9 cellular contexts compared by ENCODE assay signal in the genomic region with DNA sequence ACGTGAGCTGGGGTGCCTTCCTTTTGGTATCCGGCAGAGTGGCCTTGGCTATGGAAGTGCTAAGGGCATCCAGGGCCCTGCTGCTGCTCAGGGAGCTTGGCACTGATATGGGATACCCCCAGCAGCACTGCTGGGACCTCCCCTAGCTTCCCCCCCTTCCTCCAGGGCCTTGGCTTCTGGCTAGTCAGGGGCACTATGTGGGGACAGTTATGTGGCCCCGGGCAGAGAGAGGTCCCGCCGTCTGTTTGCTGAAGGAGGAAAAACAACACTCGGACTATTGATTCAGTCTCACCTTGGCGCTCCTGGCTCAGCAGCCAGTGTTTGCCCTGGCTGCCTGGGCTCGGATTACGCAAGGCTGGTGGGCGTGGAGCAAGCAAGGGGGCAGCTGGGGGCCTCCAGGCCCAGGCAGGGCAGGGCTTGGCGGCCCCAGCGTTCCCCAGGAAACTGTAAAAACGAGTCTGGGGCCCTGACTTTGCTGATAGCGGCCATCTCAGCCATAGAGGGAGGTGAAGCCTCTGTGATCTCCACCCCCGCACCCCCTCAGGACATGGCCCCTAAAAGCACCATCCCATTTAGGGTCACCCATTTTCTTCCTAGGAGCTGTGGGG. TPM values are rescaled to one million over a fixed set of nuclear protein-coding genes. Genes with fewer than 3 reads are reported as not detected.
A peak's percentile ranks its signal among the peaks of the same experiment; 100 is the strongest.
DNase-seq lines count a peak whose midpoint lies in the region; ATAC-seq, FAIRE-seq and TF ChIP-seq lines count a peak whose summit lies in the region.
"Had no signal": no experiment of that assay in that cellular context is flagged by ENCODE, and none has a peak within 500 bp of the region (broad histone marks: within the 10 kb centered on the region; RNA-seq: fewer than 3 reads in every experiment).

No MANE protein-coding gene starts in this region.

- ATAC-seq in GM21390 (IDR thresholded peaks at IDR 0.05; ENCODE audit: unreplicated experiment), result no peak
- ATAC-seq in GM18873 (IDR thresholded peaks at IDR 0.05; ENCODE audit: low FRiP score, unreplicated experiment), result no peak
- ATAC-seq in HG03175 (IDR thresholded peaks at IDR 0.05; ENCODE audit: unreplicated experiment), result no peak

- no peak overlapping the region for H4K8ac ChIP-seq in mesenchymal stem cell (ENCODE audit: low read length)

- peaks cover 60% of the 10 kb centered on the region for H3K79me2 ChIP-seq in astrocyte (ENCODE audit: insufficient read depth, low read length)

- peak overlapping the region; percentile 97 for H3K27ac Mint-ChIP-seq in astrocyte (ENCODE audit: unreplicated experiment)

- in situ Hi-C loops in KBM-7 (cut with MboI; ENCODE audit: low pct_unique_long_range_greater_than_20kb, low sequenced_read_pairs), result no loop called here

- peak overlapping the region in 1 of 2 experiments; percentile 21 for H2BK12ac ChIP-seq in mesenchymal stem cell (ENCODE audit: low read length in 2 of 2)

- H3K27ac ChIP-seq in BLaER1, result 0 out of 2 replicates have a peak overlapping the region, but pooled peaks have one; percentile 6
- H3K27ac ChIP-seq in astrocyte (ENCODE audit: low read depth, low read length), result peak overlapping the region; percentile 95
- H3K27ac ChIP-seq in mesenchymal stem cell (ENCODE audit: low read length, poor library complexity, severe bottlenecking), result peak overlapping the region; percentile 9

- H3K4me1 Mint-ChIP-seq in astrocyte (ENCODE audit: low read depth, unreplicated experiment), result peaks cover 25% of the 10 kb centered on the region

- H3K4ac ChIP-seq in mesenchymal stem cell (ENCODE audit: low read depth in 1 of 2, low read length in 2 of 2), result peak overlapping the region in 1 of 2 experiments; percentile 2

- peak overlapping the region; percentile 99 for H3K4me2 ChIP-seq in BLaER1
- H3K4me2 ChIP-seq in astrocyte (ENCODE audit: low read length), result peak overlapping the region; percentile 99
- H3K4me2 ChIP-seq in mesenchymal stem cell (ENCODE audit: low read length, poor library complexity, severe bottlenecking), result no peak overlapping the region

- DNase-seq in KBM-7 (peak; percentile 45), astrocyte (ENCODE audit: low read depth) (no peak), mesenchymal stem cell (peak; percentile 33), glomerular visceral epithelial cell (ENCODE audit: extremely low spot score) (no peak)
- DNase-seq: NCI-H1694 had no signal

- H3K4me1 ChIP-seq in BLaER1 (peaks cover 53% of the 10 kb centered on the region), astrocyte (ENCODE audit: insufficient read depth, low read length) (peaks cover 45% of the 10 kb centered on the region), mesenchymal stem cell (ENCODE audit: control insufficient read depth, insufficient read depth, low read depth, low read length) (peaks cover 32% of the 10 kb centered on the region)

- FAIRE-seq in astrocyte (lab: Jason Lieb, UNC), result no peak

- H3K27me3 Mint-ChIP-seq in astrocyte (ENCODE audit: low read depth, unreplicated experiment), result no peaks in the 10 kb centered on the region

- peak overlapping the region; percentile 62 for H2BK15ac ChIP-seq in mesenchymal stem cell (ENCODE audit: low read depth, poor library complexity, severe bottlenecking)

- WGBS in mesenchymal stem cell, result 49% methylated on average over 15 of the region's 15 CpGs

- H2BK120ac ChIP-seq in mesenchymal stem cell (ENCODE audit: low read depth, low read length), result peak overlapping the region; percentile 24

- peaks cover 38% of the 10 kb centered on the region for H3K36me3 ChIP-seq in BLaER1
- peaks cover 18% of the 10 kb centered on the region for H3K36me3 ChIP-seq in astrocyte (ENCODE audit: insufficient read depth, low read length)
- peaks cover 36 to 41% of the 10 kb centered on the region in 2 experiments for H3K36me3 ChIP-seq in mesenchymal stem cell (ENCODE audit: control insufficient read depth in 1 of 2, insufficient read depth in 2 of 2, low read depth in 1 of 2, low read length in 2 of 2)

- no peak overlapping the region for H2BK5ac ChIP-seq in mesenchymal stem cell (ENCODE audit: low read depth, low read length, poor library complexity, severe bottlenecking)

- H2AFZ ChIP-seq in astrocyte (ENCODE audit: low read depth, low read length) (no peak overlapping the region), mesenchymal stem cell (ENCODE audit: low read depth, low read length) (no peak overlapping the region)

- H3K23ac ChIP-seq in mesenchymal stem cell (ENCODE audit: low read length in 2 of 2), result no peak overlapping the region

- peaks cover 14% of the 10 kb centered on the region for H3K36me3 Mint-ChIP-seq in astrocyte (ENCODE audit: low read depth, unreplicated experiment)

- no peaks in the 10 kb centered on the region for H3K27me3 ChIP-seq in BLaER1
- H3K27me3 ChIP-seq in astrocyte (ENCODE audit: insufficient read depth, low read length), result no peaks in the 10 kb centered on the region
- no peaks in the 10 kb centered on the region for H3K27me3 ChIP-seq in mesenchymal stem cell (ENCODE audit: control insufficient read depth in 1 of 2, insufficient read depth in 1 of 2, low read length in 2 of 2)

- TF ChIP-seq CTCF in astrocyte (IDR thresholded peaks at IDR 0.05; ENCODE audit: insufficient read depth, low read depth, low read length), result no peak

- H3K79me1 ChIP-seq in mesenchymal stem cell (replicated peaks; ENCODE audit: low read length, poor library complexity, severe bottlenecking), result peaks cover 20% of the 10 kb centered on the region

- H3K18ac ChIP-seq in mesenchymal stem cell (ENCODE audit: low read depth in 1 of 2, low read length in 2 of 2), result peak overlapping the region; percentile 1 to 58

- H3K4me3 ChIP-seq in BLaER1 (no peak overlapping the region), astrocyte (ENCODE audit: insufficient read depth, low read depth, low read length) (peak overlapping the region; percentile 77), mesenchymal stem cell (ENCODE audit: insufficient read depth in 1 of 2, low read depth in 1 of 2, low read length in 2 of 2) (peak overlapping the region in 1 of 2 experiments; percentile 41)

- H3K4me3 Mint-ChIP-seq in astrocyte (ENCODE audit: unreplicated experiment), result peak overlapping the region; percentile 90

- peak overlapping the region; percentile 57 for H4K91ac ChIP-seq in mesenchymal stem cell (ENCODE audit: low read length)

- peaks cover 49% of the 10 kb centered on the region for H4K20me1 ChIP-seq in BLaER1
- peaks cover 37% of the 10 kb centered on the region for H4K20me1 ChIP-seq in astrocyte (ENCODE audit: insufficient read depth, low read length)

- H2AK5ac ChIP-seq in mesenchymal stem cell (ENCODE audit: low read length, severe bottlenecking), result no peak overlapping the region

- H3K9me3 Mint-ChIP-seq in astrocyte (ENCODE audit: unreplicated experiment), result no peaks in the 10 kb centered on the region

- no peak overlapping the region for H3K14ac ChIP-seq in mesenchymal stem cell (ENCODE audit: low read length in 2 of 2)

- H3K9ac ChIP-seq in BLaER1 (no peak overlapping the region), astrocyte (ENCODE audit: low read length) (peak overlapping the region; percentile 80), mesenchymal stem cell (ENCODE audit: low read length) (peak overlapping the region; percentile 93)

- H3K9me3 ChIP-seq in BLaER1, result no peaks in the 10 kb centered on the region
- no peaks in the 10 kb centered on the region for H3K9me3 ChIP-seq in astrocyte (ENCODE audit: insufficient read depth, low read depth, low read length)
- H3K9me3 ChIP-seq in mesenchymal stem cell (ENCODE audit: control insufficient read depth, low read length), result no peaks in the 10 kb centered on the region

RNA-seq across cellular contexts. Expression of gene FURIN, which starts 5.7 kb away (rescaled TPM):
- 122 and 135 TPM in 2 replicates for total RNA-seq in astrocyte
- 58.9 TPM for polyA plus RNA-seq in mesenchymal stem cell (2013, experiment 1 of 2)
- 58.5 TPM for polyA plus RNA-seq in mesenchymal stem cell (2013, experiment 2 of 2)

RNA-seq across cellular contexts. Expression of gene FES, which starts 10.2 kb away (rescaled TPM):
- total RNA-seq in astrocyte, result 4.4 and 7.2 TPM in 2 replicates
- polyA plus RNA-seq in mesenchymal stem cell (2013, experiment 1 of 2), result 5.5 TPM
- 5.3 TPM for polyA plus RNA-seq in mesenchymal stem cell (2013, experiment 2 of 2)

RNA-seq across cellular contexts. Expression of gene MAN2A2, which starts 29.0 kb away (rescaled TPM):
- total RNA-seq in astrocyte, result 18.5 and 21.3 TPM in 2 replicates
- 23.9 TPM for polyA plus RNA-seq in mesenchymal stem cell (2013, experiment 1 of 2)
- 23.2 TPM for polyA plus RNA-seq in mesenchymal stem cell (2013, experiment 2 of 2)

RNA-seq across cellular contexts. Expression of gene HDDC3, which starts 58.2 kb away (rescaled TPM):
- total RNA-seq in astrocyte, result 9.7 and 10.5 TPM in 2 replicates
- polyA plus RNA-seq in mesenchymal stem cell (2013, experiment 1 of 2), result 7.3 TPM
- polyA plus RNA-seq in mesenchymal stem cell (2013, experiment 2 of 2), result 7.2 TPM

Comparison
In these comparisons a context has a peak if more than half of its experiments do, and no peak if none do; other contexts are left out.
1. H3K27ac ChIP-seq: peak in every context shown above with its lines; median percentile 95 in astrocyte; 9 in mesenchymal stem cell; 6 in BLaER1.
2. DNase-seq: peak in KBM-7 (single experiment) and mesenchymal stem cell (single experiment); none in astrocyte (single experiment) and glomerular visceral epithelial cell (single experiment).